Comparison of ENCODE assay signal across 23 cellular contexts in genomic region chr19:13225973-13226865, GRCh38.
"Had no signal": no experiment of that assay in that cellular context is flagged by ENCODE, and none has a peak within 500 bp of the region (broad histone marks: within the 10 kb centered on the region; RNA-seq: fewer than 3 reads in every experiment).

No MANE protein-coding gene starts in this region.

- DNase-seq: Karpas-422, KG1, MG63, NCI-H1092, NCI-H1105 treated with DMSO at 0.1 percent for 48 hours, NCI-H1417 treated with DMSO at 0.1 percent for 48 hours, NCI-H146, NCI-H1694 treated with DMSO at 0.1 percent for 48 hours, NCI-H1930, NCI-H2081 treated with DMSO at 0.1 percent for 48 hours, NCI-H2171, NCI-H226, NCI-H446, NCI-H510A, NCI-H524 treated with DMSO at 0.1 percent for 48 hours, NCI-H69, NCI-H774, PC-3, SHP77 had no signal

- H3K27ac ChIP-seq: HL-60, RWPE1 had no signal

- ATAC-seq: Panc1, PC-3 had no signal

- H3K4me3 ChIP-seq: MG63 had no signal

- H3K9me3 ChIP-seq: MG63 had no signal

- FAIRE-seq: HTR-8/SVneo had no signal

- H3K36me3 ChIP-seq: MG63 had no signal
